7 cellular contexts compared by ENCODE assay signal in genomic region chr19:3586124-3586626, GRCh38. TPM values are rescaled to one million over a fixed set of nuclear protein-coding genes. Genes with fewer than 3 reads are reported as not detected.
A peak's percentile ranks its signal among the peaks of the same experiment; 100 is the strongest.
DNase-seq lines count a peak whose midpoint lies in the region; ATAC-seq and TF ChIP-seq lines count a peak whose summit lies in the region.

No MANE protein-coding gene starts in this region.

- H3K27ac ChIP-seq in RWPE1 (no peak overlapping the region), dorsolateral prefrontal cortex (no peak overlapping the region)

- peak; percentile 58 for TF ChIP-seq CTCF in GM12875 (IDR thresholded peaks at IDR 0.05; ENCODE audit: borderline replicate concordance, insufficient read depth, low read depth, low read length)
- 0 out of 2 replicates have a peak, but pooled peaks have one; percentile 12 for TF ChIP-seq CTCF in RWPE1 (conservative IDR thresholded peaks at IDR 0.05; ENCODE audit: low read depth)
- peak in 52 of 56 donors; percentile 18 to 65 (median 44) for TF ChIP-seq CTCF in dorsolateral prefrontal cortex (IDR thresholded peaks at IDR 0.05 in 54 of 56, conservative IDR thresholded peaks at IDR 0.05 in 2 of 56; ENCODE audit: low read depth in 1 of 56, partially characterized antibody in 56 of 56)
- TF ChIP-seq CTCF in progenitor cell of endocrine pancreas (IDR thresholded peaks at IDR 0.05; ENCODE audit: unreplicated experiment) = peak; percentile 54

- CTCF ChIA-PET in RWPE1 (lab: Yijun Ruan, JAX) = interaction anchor here (0.7 to 1.4 kb wide), 3 partner anchors 11 to 218 kb away, joined by 3 to 4 read pairs (median 3); no protein-coding TSS in a partner anchor

- ATAC-seq in HG03457 (IDR thresholded peaks at IDR 0.05; ENCODE audit: unreplicated experiment) = no peak

- H3K27ac Mint-ChIP-seq in progenitor cell of endocrine pancreas = no peak overlapping the region

- H3K27me3 Mint-ChIP-seq in progenitor cell of endocrine pancreas = peaks cover 38% of the 10 kb centered on the region

- intact Hi-C loops in dorsolateral prefrontal cortex (cut with DNase I) = no loop called here

- H3K4me3 ChIP-seq in GM12875 (ENCODE audit: low read depth, low read length) (no peak overlapping the region), dorsolateral prefrontal cortex (peak overlapping the region in 44 of 59 donors; percentile 10 to 57 (median 32))

- H3K9me3 Mint-ChIP-seq in progenitor cell of endocrine pancreas (ENCODE audit: low read depth) = no peaks in the 10 kb centered on the region

- POLR2A ChIA-PET in RWPE1 (lab: Yijun Ruan, JAX; ENCODE audit: low non-redundant PET) = no interaction called here

- no peaks in the 10 kb centered on the region for H3K36me3 Mint-ChIP-seq in progenitor cell of endocrine pancreas (ENCODE audit: insufficient read depth)

- peaks cover 0 to 25% (median 12%) of the 10 kb centered on the region in 45 donors for H3K27me3 ChIP-seq in dorsolateral prefrontal cortex

- no peaks in the 10 kb centered on the region for H3K4me1 Mint-ChIP-seq in progenitor cell of endocrine pancreas (ENCODE audit: low read depth)

- DNase-seq in RWPE1 (ENCODE audit: low spot score) (no peak), dorsolateral prefrontal cortex (no peak), progenitor cell of endocrine pancreas (ENCODE audit: low spot score, unreplicated experiment) (no peak), pons (ENCODE audit: low spot score) (no peak), LoVo (ENCODE audit: low spot score) (no peak)

- H3K4me3 Mint-ChIP-seq in progenitor cell of endocrine pancreas (ENCODE audit: low read depth) = no peak overlapping the region

RNA-seq across cellular contexts. Expression of gene GIPC3, which starts 0.9 kb away (rescaled TPM):
- total RNA-seq in dorsolateral prefrontal cortex = 1 to 10 TPM in 27 of 120 experiments, under 1 TPM in 93; 0.13 to 1.7 (median 0.63) TPM
- total RNA-seq in progenitor cell of endocrine pancreas = not detected in 2 replicates

RNA-seq across cellular contexts. Expression of gene HMG20B, which starts 13.4 kb away (rescaled TPM):
- 10 to 100 TPM; 10.1 to 58.3 (median 26.2) TPM for total RNA-seq in dorsolateral prefrontal cortex
- total RNA-seq in progenitor cell of endocrine pancreas = 72.8 and 79.7 TPM in 2 replicates

RNA-seq across cellular contexts. Expression of gene TBXA2R, which starts 20.5 kb away (rescaled TPM):
- total RNA-seq in dorsolateral prefrontal cortex (1 to 10 TPM in 80 of 120 experiments, under 1 TPM in 40; 0.36 to 2.7 (median 1.4) TPM), progenitor cell of endocrine pancreas (not detected in 2 replicates)

RNA-seq across cellular contexts. Expression of gene MFSD12, which starts 28.8 kb away (rescaled TPM):
- total RNA-seq in dorsolateral prefrontal cortex = 100 to 1,000 TPM in 14 of 120 experiments, 10 to 100 TPM in 106; 54.9 to 119 (median 77.6) TPM
- total RNA-seq in progenitor cell of endocrine pancreas = 71.5 and 75.1 TPM in 2 replicates

RNA-seq across cellular contexts. Expression of gene CACTIN, which starts 40.4 kb away (rescaled TPM):
- total RNA-seq in dorsolateral prefrontal cortex (10 to 100 TPM; 18.8 to 43.6 (median 24.6) TPM), progenitor cell of endocrine pancreas (33.4 and 43.9 TPM in 2 replicates)
